ENCODE assay signal across 1 cellular context in the genomic region with DNA sequence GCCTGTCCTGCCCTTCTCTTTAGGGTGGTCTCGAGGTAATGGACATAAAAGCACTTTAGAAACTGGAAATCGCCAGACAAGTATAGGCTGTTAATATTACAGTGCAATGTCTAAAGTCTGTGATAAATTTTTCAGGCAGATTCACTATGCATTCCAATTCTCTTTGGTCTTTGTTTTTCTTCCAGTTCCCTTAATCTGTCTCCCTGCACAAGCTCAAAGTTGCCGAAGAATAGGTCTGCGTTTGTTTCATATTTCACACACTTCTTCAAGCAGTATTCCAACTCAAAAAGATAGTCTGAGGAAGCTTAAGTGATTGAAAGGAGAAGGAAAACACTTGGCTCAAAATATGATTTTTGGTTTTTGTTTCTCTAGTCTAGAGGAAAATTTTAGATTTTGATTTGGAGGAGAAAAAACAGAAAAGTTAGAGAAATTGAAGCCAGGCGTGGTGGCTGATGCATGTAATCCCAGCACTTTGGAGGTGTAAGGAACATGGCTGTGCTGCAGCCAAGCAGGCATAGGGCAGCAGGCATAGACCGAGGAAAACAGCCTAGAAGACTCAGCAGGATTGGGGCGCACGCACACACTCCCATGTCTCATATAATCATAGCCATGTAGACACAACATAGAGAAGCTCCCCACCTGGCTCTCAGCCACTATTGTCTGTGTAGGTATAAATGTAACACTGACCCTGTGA.
TF ChIP-seq lines count a peak whose summit lies in the region.

No MANE protein-coding gene starts in this region.

TF ChIP-seq in GM23338, 12 proteins besides CTCF, POLR2A, EP300 and RAD21 (continued from another document):
- TF ChIP-seq, protein P1, sequence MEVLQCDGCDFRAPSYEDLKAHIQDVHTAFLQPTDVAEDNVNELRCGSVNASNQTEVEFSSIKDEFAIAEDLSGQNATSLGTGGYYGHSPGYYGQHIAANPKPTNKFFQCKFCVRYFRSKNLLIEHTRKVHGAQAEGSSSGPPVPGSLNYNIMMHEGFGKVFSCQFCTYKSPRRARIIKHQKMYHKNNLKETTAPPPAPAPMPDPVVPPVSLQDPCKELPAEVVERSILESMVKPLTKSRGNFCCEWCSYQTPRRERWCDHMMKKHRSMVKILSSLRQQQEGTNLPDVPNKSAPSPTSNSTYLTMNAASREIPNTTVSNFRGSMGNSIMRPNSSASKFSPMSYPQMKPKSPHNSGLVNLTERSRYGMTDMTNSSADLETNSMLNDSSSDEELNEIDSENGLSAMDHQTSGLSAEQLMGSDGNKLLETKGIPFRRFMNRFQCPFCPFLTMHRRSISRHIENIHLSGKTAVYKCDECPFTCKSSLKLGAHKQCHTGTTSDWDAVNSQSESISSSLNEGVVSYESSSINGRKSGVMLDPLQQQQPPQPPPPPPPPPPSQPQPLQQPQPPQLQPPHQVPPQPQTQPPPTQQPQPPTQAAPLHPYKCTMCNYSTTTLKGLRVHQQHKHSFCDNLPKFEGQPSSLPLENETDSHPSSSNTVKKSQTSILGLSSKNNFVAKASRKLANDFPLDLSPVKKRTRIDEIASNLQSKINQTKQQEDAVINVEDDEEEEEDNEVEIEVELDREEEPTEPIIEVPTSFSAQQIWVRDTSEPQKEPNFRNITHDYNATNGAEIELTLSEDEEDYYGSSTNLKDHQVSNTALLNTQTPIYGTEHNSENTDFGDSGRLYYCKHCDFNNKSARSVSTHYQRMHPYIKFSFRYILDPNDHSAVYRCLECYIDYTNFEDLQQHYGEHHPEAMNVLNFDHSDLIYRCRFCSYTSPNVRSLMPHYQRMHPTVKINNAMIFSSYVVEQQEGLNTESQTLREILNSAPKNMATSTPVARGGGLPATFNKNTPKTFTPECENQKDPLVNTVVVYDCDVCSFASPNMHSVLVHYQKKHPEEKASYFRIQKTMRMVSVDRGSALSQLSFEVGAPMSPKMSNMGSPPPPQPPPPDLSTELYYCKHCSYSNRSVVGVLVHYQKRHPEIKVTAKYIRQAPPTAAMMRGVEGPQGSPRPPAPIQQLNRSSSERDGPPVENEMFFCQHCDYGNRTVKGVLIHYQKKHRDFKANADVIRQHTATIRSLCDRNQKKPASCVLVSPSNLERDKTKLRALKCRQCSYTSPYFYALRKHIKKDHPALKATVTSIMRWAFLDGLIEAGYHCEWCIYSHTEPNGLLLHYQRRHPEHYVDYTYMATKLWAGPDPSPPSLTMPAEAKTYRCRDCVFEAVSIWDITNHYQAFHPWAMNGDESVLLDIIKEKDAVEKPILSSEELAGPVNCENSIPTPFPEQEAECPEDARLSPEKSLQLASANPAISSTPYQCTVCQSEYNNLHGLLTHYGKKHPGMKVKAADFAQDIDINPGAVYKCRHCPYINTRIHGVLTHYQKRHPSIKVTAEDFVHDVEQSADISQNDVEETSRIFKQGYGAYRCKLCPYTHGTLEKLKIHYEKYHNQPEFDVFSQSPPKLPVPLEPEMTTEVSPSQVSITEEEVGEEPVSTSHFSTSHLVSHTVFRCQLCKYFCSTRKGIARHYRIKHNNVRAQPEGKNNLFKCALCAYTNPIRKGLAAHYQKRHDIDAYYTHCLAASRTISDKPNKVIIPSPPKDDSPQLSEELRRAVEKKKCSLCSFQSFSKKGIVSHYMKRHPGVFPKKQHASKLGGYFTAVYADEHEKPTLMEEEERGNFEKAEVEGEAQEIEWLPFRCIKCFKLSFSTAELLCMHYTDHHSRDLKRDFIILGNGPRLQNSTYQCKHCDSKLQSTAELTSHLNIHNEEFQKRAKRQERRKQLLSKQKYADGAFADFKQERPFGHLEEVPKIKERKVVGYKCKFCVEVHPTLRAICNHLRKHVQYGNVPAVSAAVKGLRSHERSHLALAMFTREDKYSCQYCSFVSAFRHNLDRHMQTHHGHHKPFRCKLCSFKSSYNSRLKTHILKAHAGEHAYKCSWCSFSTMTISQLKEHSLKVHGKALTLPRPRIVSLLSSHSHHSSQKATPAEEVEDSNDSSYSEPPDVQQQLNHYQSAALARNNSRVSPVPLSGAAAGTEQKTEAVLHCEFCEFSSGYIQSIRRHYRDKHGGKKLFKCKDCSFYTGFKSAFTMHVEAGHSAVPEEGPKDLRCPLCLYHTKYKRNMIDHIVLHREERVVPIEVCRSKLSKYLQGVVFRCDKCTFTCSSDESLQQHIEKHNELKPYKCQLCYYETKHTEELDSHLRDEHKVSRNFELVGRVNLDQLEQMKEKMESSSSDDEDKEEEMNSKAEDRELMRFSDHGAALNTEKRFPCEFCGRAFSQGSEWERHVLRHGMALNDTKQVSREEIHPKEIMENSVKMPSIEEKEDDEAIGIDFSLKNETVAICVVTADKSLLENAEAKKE (CRISPR knock-in tag; IDR thresholded peaks at IDR 0.05) = no peak
- TF ChIP-seq, protein P2, sequence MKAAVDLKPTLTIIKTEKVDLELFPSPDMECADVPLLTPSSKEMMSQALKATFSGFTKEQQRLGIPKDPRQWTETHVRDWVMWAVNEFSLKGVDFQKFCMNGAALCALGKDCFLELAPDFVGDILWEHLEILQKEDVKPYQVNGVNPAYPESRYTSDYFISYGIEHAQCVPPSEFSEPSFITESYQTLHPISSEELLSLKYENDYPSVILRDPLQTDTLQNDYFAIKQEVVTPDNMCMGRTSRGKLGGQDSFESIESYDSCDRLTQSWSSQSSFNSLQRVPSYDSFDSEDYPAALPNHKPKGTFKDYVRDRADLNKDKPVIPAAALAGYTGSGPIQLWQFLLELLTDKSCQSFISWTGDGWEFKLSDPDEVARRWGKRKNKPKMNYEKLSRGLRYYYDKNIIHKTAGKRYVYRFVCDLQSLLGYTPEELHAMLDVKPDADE (IDR thresholded peaks at IDR 0.05) = no peak
- TF ChIP-seq POLR2AphosphoS5 (IDR thresholded peaks at IDR 0.05; ENCODE audit: low read depth) (no peak), NANOG (IDR thresholded peaks at IDR 0.05; ENCODE audit: borderline replicate concordance) (no peak), EZH2phosphoT487 (IDR thresholded peaks at IDR 0.05; ENCODE audit: unreplicated experiment) (no peak)
